ENCODE assay signal across 10 cellular contexts in the genomic region with DNA sequence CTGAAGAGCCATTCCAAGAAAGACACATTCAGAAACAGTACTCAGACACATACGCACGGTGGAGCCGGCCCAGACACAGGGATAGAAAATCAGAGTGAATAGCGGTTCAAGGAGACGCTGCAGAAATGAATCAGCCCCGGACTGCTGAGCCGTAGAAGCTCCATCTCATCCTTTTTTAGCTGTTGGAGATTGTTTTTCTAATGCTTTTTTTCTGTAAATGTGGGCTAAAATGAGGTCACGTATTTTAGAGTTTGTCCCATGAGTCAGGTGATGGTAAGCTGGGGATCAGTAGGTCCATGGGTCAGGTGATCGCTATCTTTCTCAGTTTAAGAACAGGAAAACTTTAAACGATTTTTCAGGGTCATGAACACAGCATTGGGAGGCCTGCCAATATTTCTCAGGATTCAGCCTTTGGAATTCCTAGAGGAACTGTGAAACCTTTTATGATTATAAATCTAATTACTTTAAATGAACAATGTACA.
DNase-seq lines count a peak whose midpoint lies in the region; ATAC-seq and TF ChIP-seq lines count a peak whose summit lies in the region.
"Had no signal": no experiment of that assay in that cellular context is flagged by ENCODE, and none has a peak within 500 bp of the region (broad histone marks: within the 10 kb centered on the region; RNA-seq: fewer than 3 reads in every experiment).

No MANE protein-coding gene starts in this region.

- H3K27me3 ChIP-seq in liver (ENCODE audit: control insufficient read depth in 4 of 4, insufficient read depth in 4 of 4, low read length in 3 of 4), result no peaks in the 10 kb centered on the region
- H3K27me3 ChIP-seq: breast epithelium had no signal

- peak in 1 of 2 donors; percentile 24 for TF ChIP-seq RAD21 in liver (IDR thresholded peaks at IDR 0.05)

- peak overlapping the region in 1 of 2 donors; percentile 65 for H3K9ac ChIP-seq in liver (ENCODE audit: low read depth in 1 of 2, low read length in 2 of 2)

- WGBS in liver, result 34% methylated on average over 10 of the region's 10 CpGs

- no peak for ATAC-seq in GM18505 (IDR thresholded peaks at IDR 0.05; ENCODE audit: unreplicated experiment)

- no peak for TF ChIP-seq POLR2A in GM18505 (IDR thresholded peaks at IDR 0.05; ENCODE audit: borderline replicate concordance, extremely low read depth, insufficient read depth, insufficient read length)

- peaks cover 2 to 27% (median 24%) of the 10 kb centered on the region in 4 donors for H3K36me3 ChIP-seq in liver (ENCODE audit: control insufficient read depth in 4 of 4, insufficient read depth in 3 of 4, low read depth in 1 of 4, low read length in 3 of 4)
- H3K36me3 ChIP-seq: breast epithelium had no signal

- H3K4me3 ChIP-seq in HFF-Myc (replicated peaks; ENCODE audit: low read depth, low read length) (no peak overlapping the region; the same call in 1 of the 2 replicates), liver (ENCODE audit: low read depth in 1 of 3, low read length in 3 of 3) (peak overlapping the region in 2 of 3 donors; percentile 3 to 47)
- H3K4me3 ChIP-seq: breast epithelium had no signal

- H3K4me3 Mint-ChIP-seq in brain, result peak overlapping the region in 1 of 5 experiments; percentile 16
- H3K4me3 Mint-ChIP-seq: activated CD4-positive, alpha-beta T cell treated with anti-CD3 and anti-CD28 coated beads, Interleukin-2, amount 10 ng/mL, durations not matched to agents 7 days and 5 days had no signal

- peaks cover 3 to 32% (median 19%) of the 10 kb centered on the region in 4 donors for H3K4me1 ChIP-seq in liver (ENCODE audit: control insufficient read depth in 4 of 4, insufficient read depth in 4 of 4, low read length in 3 of 4)
- H3K4me1 ChIP-seq: breast epithelium had no signal

- H3K9me3 ChIP-seq in liver (ENCODE audit: control insufficient read depth in 4 of 4, low read length in 3 of 4), result no peaks in the 10 kb centered on the region
- H3K9me3 ChIP-seq: breast epithelium had no signal

- no peak for TF ChIP-seq CTCF in HFF-Myc (IDR thresholded peaks at IDR 0.05; ENCODE audit: low read depth, low read length, missing control alignments)
- TF ChIP-seq CTCF in brain (conservative IDR thresholded peaks at IDR 0.05), result no peak
- TF ChIP-seq CTCF in liver (IDR thresholded peaks at IDR 0.05; ENCODE audit: low read depth, low read length, missing input control), result no peak

- no peaks in the 10 kb centered on the region for H3K9me3 Mint-ChIP-seq in brain
- H3K9me3 Mint-ChIP-seq: activated CD4-positive, alpha-beta T cell treated with anti-CD3 and anti-CD28 coated beads, Interleukin-2, amount 10 ng/mL, durations not matched to agents 7 days and 5 days had no signal

- DNase-seq in HFF-Myc (ENCODE audit: extremely low read depth, low read depth) (peak; percentile 24), stromal cell of bone marrow (ENCODE audit: low read depth) (peak; percentile 60), activated gamma-delta T cell treated with Interleukin-2 at 50 U/mL for 16 hours (no peak), SK-N-DZ (ENCODE audit: low spot score) (no peak), cerebellar nuclear complex (lab: John Stamatoyannopoulos, UW) (no peak)
- DNase-seq: activated CD4-positive, alpha-beta T cell treated with anti-CD3 and anti-CD28 coated beads, Interleukin-2, amount 10 ng/mL, durations not matched to agents 7 days and 5 days had no signal

- peaks cover 6% of the 10 kb centered on the region for H3K27me3 Mint-ChIP-seq in brain
- H3K27me3 Mint-ChIP-seq: activated CD4-positive, alpha-beta T cell treated with anti-CD3 and anti-CD28 coated beads, Interleukin-2, amount 10 ng/mL, durations not matched to agents 7 days and 5 days had no signal

- H3K4me1 Mint-ChIP-seq in brain, result peaks cover 18% of the 10 kb centered on the region

- H3K27ac ChIP-seq in liver (ENCODE audit: low read depth in 1 of 2, low read length in 2 of 2), result peak overlapping the region; percentile 65 to 74
- H3K27ac ChIP-seq: breast epithelium had no signal

- peak overlapping the region in 4 of 5 experiments; percentile 12 to 72 (median 36) for H3K27ac Mint-ChIP-seq in brain
- H3K27ac Mint-ChIP-seq: activated CD4-positive, alpha-beta T cell treated with anti-CD3 and anti-CD28 coated beads, Interleukin-2, amount 10 ng/mL, durations not matched to agents 7 days and 5 days had no signal

- H3K36me3 Mint-ChIP-seq in brain, result no peaks in the 10 kb centered on the region

TF ChIP-seq in liver, 16 proteins besides CTCF, POLR2A, EP300 and RAD21:
- TF ChIP-seq JUND (IDR thresholded peaks at IDR 0.05) (peak; percentile 49 to 72), RXRA (IDR thresholded peaks at IDR 0.05) (peak; percentile 73 to 89), EGR1 (IDR thresholded peaks at IDR 0.05; ENCODE audit: low read depth in 2 of 2) (peak in 1 of 2 donors; percentile 13), SP1 (IDR thresholded peaks at IDR 0.05) (peak; percentile 47), NR2F2 (IDR thresholded peaks at IDR 0.05) (peak; percentile 72), HNF4A (conservative IDR thresholded peaks at IDR 0.05) (peak; percentile 85 to 91), GABPA (IDR thresholded peaks at IDR 0.05 in 1 of 2, conservative IDR thresholded peaks at IDR 0.05 in 1 of 2) (no peak), FOXA2 (IDR thresholded peaks at IDR 0.05) (peak; percentile 12), FOXA1 (IDR thresholded peaks at IDR 0.05) (peak; percentile 32), TAF1 (conservative IDR thresholded peaks at IDR 0.05) (no peak), HNF4G (IDR thresholded peaks at IDR 0.05) (no peak), YY1 (IDR thresholded peaks at IDR 0.05) (peak; percentile 65)
- TF ChIP-seq, protein P1, sequence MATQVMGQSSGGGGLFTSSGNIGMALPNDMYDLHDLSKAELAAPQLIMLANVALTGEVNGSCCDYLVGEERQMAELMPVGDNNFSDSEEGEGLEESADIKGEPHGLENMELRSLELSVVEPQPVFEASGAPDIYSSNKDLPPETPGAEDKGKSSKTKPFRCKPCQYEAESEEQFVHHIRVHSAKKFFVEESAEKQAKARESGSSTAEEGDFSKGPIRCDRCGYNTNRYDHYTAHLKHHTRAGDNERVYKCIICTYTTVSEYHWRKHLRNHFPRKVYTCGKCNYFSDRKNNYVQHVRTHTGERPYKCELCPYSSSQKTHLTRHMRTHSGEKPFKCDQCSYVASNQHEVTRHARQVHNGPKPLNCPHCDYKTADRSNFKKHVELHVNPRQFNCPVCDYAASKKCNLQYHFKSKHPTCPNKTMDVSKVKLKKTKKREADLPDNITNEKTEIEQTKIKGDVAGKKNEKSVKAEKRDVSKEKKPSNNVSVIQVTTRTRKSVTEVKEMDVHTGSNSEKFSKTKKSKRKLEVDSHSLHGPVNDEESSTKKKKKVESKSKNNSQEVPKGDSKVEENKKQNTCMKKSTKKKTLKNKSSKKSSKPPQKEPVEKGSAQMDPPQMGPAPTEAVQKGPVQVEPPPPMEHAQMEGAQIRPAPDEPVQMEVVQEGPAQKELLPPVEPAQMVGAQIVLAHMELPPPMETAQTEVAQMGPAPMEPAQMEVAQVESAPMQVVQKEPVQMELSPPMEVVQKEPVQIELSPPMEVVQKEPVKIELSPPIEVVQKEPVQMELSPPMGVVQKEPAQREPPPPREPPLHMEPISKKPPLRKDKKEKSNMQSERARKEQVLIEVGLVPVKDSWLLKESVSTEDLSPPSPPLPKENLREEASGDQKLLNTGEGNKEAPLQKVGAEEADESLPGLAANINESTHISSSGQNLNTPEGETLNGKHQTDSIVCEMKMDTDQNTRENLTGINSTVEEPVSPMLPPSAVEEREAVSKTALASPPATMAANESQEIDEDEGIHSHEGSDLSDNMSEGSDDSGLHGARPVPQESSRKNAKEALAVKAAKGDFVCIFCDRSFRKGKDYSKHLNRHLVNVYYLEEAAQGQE (IDR thresholded peaks at IDR 0.05), result peak; percentile 35
- TF ChIP-seq, protein P2, sequence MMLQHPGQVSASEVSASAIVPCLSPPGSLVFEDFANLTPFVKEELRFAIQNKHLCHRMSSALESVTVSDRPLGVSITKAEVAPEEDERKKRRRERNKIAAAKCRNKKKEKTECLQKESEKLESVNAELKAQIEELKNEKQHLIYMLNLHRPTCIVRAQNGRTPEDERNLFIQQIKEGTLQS (IDR thresholded peaks at IDR 0.05), result no peak
- TF ChIP-seq, protein P3, sequence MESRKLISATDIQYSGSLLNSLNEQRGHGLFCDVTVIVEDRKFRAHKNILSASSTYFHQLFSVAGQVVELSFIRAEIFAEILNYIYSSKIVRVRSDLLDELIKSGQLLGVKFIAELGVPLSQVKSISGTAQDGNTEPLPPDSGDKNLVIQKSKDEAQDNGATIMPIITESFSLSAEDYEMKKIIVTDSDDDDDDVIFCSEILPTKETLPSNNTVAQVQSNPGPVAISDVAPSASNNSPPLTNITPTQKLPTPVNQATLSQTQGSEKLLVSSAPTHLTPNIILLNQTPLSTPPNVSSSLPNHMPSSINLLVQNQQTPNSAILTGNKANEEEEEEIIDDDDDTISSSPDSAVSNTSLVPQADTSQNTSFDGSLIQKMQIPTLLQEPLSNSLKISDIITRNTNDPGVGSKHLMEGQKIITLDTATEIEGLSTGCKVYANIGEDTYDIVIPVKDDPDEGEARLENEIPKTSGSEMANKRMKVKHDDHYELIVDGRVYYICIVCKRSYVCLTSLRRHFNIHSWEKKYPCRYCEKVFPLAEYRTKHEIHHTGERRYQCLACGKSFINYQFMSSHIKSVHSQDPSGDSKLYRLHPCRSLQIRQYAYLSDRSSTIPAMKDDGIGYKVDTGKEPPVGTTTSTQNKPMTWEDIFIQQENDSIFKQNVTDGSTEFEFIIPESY (IDR thresholded peaks at IDR 0.05), result peak; percentile 79
- TF ChIP-seq, protein P4, sequence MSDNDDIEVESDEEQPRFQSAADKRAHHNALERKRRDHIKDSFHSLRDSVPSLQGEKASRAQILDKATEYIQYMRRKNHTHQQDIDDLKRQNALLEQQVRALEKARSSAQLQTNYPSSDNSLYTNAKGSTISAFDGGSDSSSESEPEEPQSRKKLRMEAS (IDR thresholded peaks at IDR 0.05), result peak; percentile 46

Comparison
In these comparisons a context has a peak if more than half of its experiments do, and no peak if none do; other contexts are left out.
1. DNase-seq: peak in HFF-Myc (single experiment) and stromal cell of bone marrow (single experiment); none in activated gamma-delta T cell treated with Interleukin-2 at 50 U/mL for 16 hours (single experiment), SK-N-DZ (single experiment) and cerebellar nuclear complex (0 of 2).